Comparison of ENCODE assay signal across 17 cellular contexts in genomic region chr13:97440598-97440997, GRCh38. TPM values are rescaled to one million over a fixed set of nuclear protein-coding genes. Genes with fewer than 3 reads are reported as not detected.
DNase-seq lines count a peak whose midpoint lies in the region; FAIRE-seq and TF ChIP-seq lines count a peak whose summit lies in the region.
"Had no signal": no experiment of that assay in that cellular context is flagged by ENCODE, and none has a peak within 500 bp of the region (broad histone marks: within the 10 kb centered on the region; RNA-seq: fewer than 3 reads in every experiment).

No MANE protein-coding gene starts in this region.

- H2BK5ac ChIP-seq in mesenchymal stem cell (ENCODE audit: low read depth, low read length, poor library complexity, severe bottlenecking): no peak overlapping the region

- H2AFZ ChIP-seq in Loucy (ENCODE audit: low read length) (no peak overlapping the region), mesenchymal stem cell (ENCODE audit: low read depth, low read length) (no peak overlapping the region)

- H3K4ac ChIP-seq in mesenchymal stem cell (ENCODE audit: low read depth in 1 of 2, low read length in 2 of 2): no peak overlapping the region

- BruUV-seq in Calu3 (replicated peaks; lab: Mats Ljungman, UMichigan): no TSS peak

- FAIRE-seq in GM19239 (lab: Jason Lieb, UNC): peak; percentile 68
- FAIRE-seq: G401.6, RCC 7860 had no signal

- no peak overlapping the region for H3K27ac Mint-ChIP-seq in Calu3 (ENCODE audit: unreplicated experiment)
- H3K27ac Mint-ChIP-seq: CD8-positive, alpha-beta T cell had no signal

- H3K9me3 Mint-ChIP-seq in Calu3 (ENCODE audit: low read depth, unreplicated experiment): no peaks in the 10 kb centered on the region
- H3K9me3 Mint-ChIP-seq: CD8-positive, alpha-beta T cell had no signal

- no peaks in the 10 kb centered on the region for H3K4me1 Mint-ChIP-seq in Calu3 (ENCODE audit: low read depth, unreplicated experiment)

- H2BK15ac ChIP-seq in mesenchymal stem cell (ENCODE audit: low read depth, poor library complexity, severe bottlenecking): no peak overlapping the region

- H3K9me3 ChIP-seq in Loucy (ENCODE audit: insufficient read depth, low read depth, low read length) (no peaks in the 10 kb centered on the region), mesenchymal stem cell (ENCODE audit: control insufficient read depth, low read length) (no peaks in the 10 kb centered on the region), SJCRH30 (replicated peaks) (no peaks in the 10 kb centered on the region), tibial nerve (no peaks in the 10 kb centered on the region)

- CTCF ChIA-PET in Calu3 (lab: Charles Lee): no interaction called here

- WGBS in mesenchymal stem cell: 100% methylated on average over 1 of the region's 1 CpG
- 42 to 54% methylated on average over 1 of the region's 1 CpG for WGBS in tibial nerve, 2 donors

- H3K23ac ChIP-seq in mesenchymal stem cell (ENCODE audit: low read length in 2 of 2): no peak overlapping the region

- H3K9me2 ChIP-seq in Loucy (replicated peaks; ENCODE audit: low read depth, low read length): no peaks in the 10 kb centered on the region

- no peak overlapping the region for H3K4me3 Mint-ChIP-seq in Calu3 (ENCODE audit: low read depth, unreplicated experiment)
- H3K4me3 Mint-ChIP-seq: CD8-positive, alpha-beta T cell had no signal

- H3K27me3 ChIP-seq in Loucy (ENCODE audit: insufficient read depth, low read length, poor library complexity, severe bottlenecking) (no peaks in the 10 kb centered on the region), mesenchymal stem cell (ENCODE audit: control insufficient read depth in 1 of 2, insufficient read depth in 1 of 2, low read length in 2 of 2) (no peaks in the 10 kb centered on the region), SJCRH30 (no peaks in the 10 kb centered on the region), tibial nerve (no peaks in the 10 kb centered on the region)

- peaks cover 12% of the 10 kb centered on the region for H3K79me1 ChIP-seq in mesenchymal stem cell (replicated peaks; ENCODE audit: low read length, poor library complexity, severe bottlenecking)

- intact Hi-C loops in Calu3 (cut with micrococcal nuclease; ENCODE audit: unreplicated experiment): no loop called here

- peaks cover 29% of the 10 kb centered on the region for H4K20me1 ChIP-seq in Loucy (ENCODE audit: insufficient read depth, low read length, poor library complexity, severe bottlenecking)

- no peaks in the 10 kb centered on the region for H3K36me3 ChIP-seq in Loucy (ENCODE audit: insufficient read depth, low read length)
- H3K36me3 ChIP-seq in mesenchymal stem cell (ENCODE audit: control insufficient read depth in 1 of 2, insufficient read depth in 2 of 2, low read depth in 1 of 2, low read length in 2 of 2): peaks cover 0 to 19% of the 10 kb centered on the region in 2 experiments
- peaks cover 4% of the 10 kb centered on the region; the same call in 1 of the 2 replicates for H3K36me3 ChIP-seq in SJCRH30
- H3K36me3 ChIP-seq in tibial nerve: peaks cover 0 to 12% (median 0%) of the 10 kb centered on the region in 3 donors

- no peak for TF ChIP-seq CTCF in Loucy (conservative IDR thresholded peaks at IDR 0.05; ENCODE audit: low read length)
- TF ChIP-seq CTCF in choroid plexus epithelial cell (conservative IDR thresholded peaks at IDR 0.05; ENCODE audit: low read depth, low read length): no peak
- TF ChIP-seq CTCF in tibial nerve (IDR thresholded peaks at IDR 0.05): no peak
- TF ChIP-seq CTCF in Calu3 (IDR thresholded peaks at IDR 0.05; ENCODE audit: unreplicated experiment): no peak

- no peak overlapping the region for H2BK12ac ChIP-seq in mesenchymal stem cell (ENCODE audit: low read length in 2 of 2)

- H4K8ac ChIP-seq in mesenchymal stem cell (ENCODE audit: low read length): no peak overlapping the region

- H2AK5ac ChIP-seq in mesenchymal stem cell (ENCODE audit: low read length, severe bottlenecking): no peak overlapping the region

- no peaks in the 10 kb centered on the region for H3K27me3 Mint-ChIP-seq in Calu3 (ENCODE audit: unreplicated experiment)

- no peak overlapping the region for H3K18ac ChIP-seq in mesenchymal stem cell (ENCODE audit: low read depth in 1 of 2, low read length in 2 of 2)

- H3K27ac ChIP-seq in mesenchymal stem cell (ENCODE audit: low read length, poor library complexity, severe bottlenecking) (no peak overlapping the region), SJCRH30 (no peak overlapping the region), tibial nerve (no peak overlapping the region)

- no peaks in the 10 kb centered on the region for H3F3A ChIP-seq in Loucy (ENCODE audit: low read depth)

- H3K4me1 ChIP-seq in Loucy (ENCODE audit: insufficient read depth, low read length, poor library complexity, severe bottlenecking): peaks cover 52% of the 10 kb centered on the region
- H3K4me1 ChIP-seq in mesenchymal stem cell (ENCODE audit: control insufficient read depth, insufficient read depth, low read depth, low read length): no peaks in the 10 kb centered on the region
- H3K4me1 ChIP-seq in SJCRH30: no peaks in the 10 kb centered on the region
- H3K4me1 ChIP-seq in tibial nerve: peaks cover 0 to 70% (median 14%) of the 10 kb centered on the region in 4 donors

- H3K4me3 ChIP-seq in Loucy (ENCODE audit: low read length, poor library complexity, severe bottlenecking): peak overlapping the region; percentile 50
- H3K4me3 ChIP-seq in choroid plexus epithelial cell (ENCODE audit: low read depth, low read length): no peak overlapping the region
- no peak overlapping the region for H3K4me3 ChIP-seq in mesenchymal stem cell (ENCODE audit: insufficient read depth in 1 of 2, low read depth in 1 of 2, low read length in 2 of 2)
- no peak overlapping the region for H3K4me3 ChIP-seq in SJCRH30
- no peak overlapping the region for H3K4me3 ChIP-seq in tibial nerve

- peaks cover 56% of the 10 kb centered on the region for H3K79me2 ChIP-seq in Loucy (ENCODE audit: insufficient read depth, low read length)

- H3K4me2 ChIP-seq in Loucy (ENCODE audit: low read depth, low read length, poor library complexity, severe bottlenecking): peak overlapping the region; percentile 97
- no peak overlapping the region for H3K4me2 ChIP-seq in mesenchymal stem cell (ENCODE audit: low read length, poor library complexity, severe bottlenecking)

- no peak overlapping the region for H4K91ac ChIP-seq in mesenchymal stem cell (ENCODE audit: low read length)

- H3K36me3 Mint-ChIP-seq in Calu3 (ENCODE audit: insufficient read depth, unreplicated experiment): no peaks in the 10 kb centered on the region

- TF ChIP-seq EP300 in tibial nerve (IDR thresholded peaks at IDR 0.05): no peak

- DNase-seq in GM19239 (ENCODE audit: insufficient read length, low spot score): no peak
- peak; percentile 38 for DNase-seq in choroid plexus epithelial cell (ENCODE audit: low read depth)
- peak; percentile 20 for DNase-seq in mesenchymal stem cell
- DNase-seq in SJCRH30: no peak
- DNase-seq in tibial nerve (ENCODE audit: low spot score in 2 of 2): no peak
- no peak for DNase-seq in Calu3
- DNase-seq: CD8-positive, alpha-beta T cell; DND-41; MV-4-11; NCI-H1417; NCI-H187 treated with DMSO at 0.1 percent for 48 hours; NCI-H446; NCI-H69; SHP77 had no signal

- no peak overlapping the region for H3K14ac ChIP-seq in mesenchymal stem cell (ENCODE audit: low read length in 2 of 2)

- no peak for TF ChIP-seq POLR2A in tibial nerve (IDR thresholded peaks at IDR 0.05)

- H2BK120ac ChIP-seq in mesenchymal stem cell (ENCODE audit: low read depth, low read length): no peak overlapping the region

- no peak overlapping the region for H3K9ac ChIP-seq in Loucy (ENCODE audit: low read depth, low read length, poor library complexity, severe bottlenecking)
- H3K9ac ChIP-seq in mesenchymal stem cell (ENCODE audit: low read length): no peak overlapping the region

RNA-seq across cellular contexts. Expression of gene RAP2A, which starts 6.6 kb away (rescaled TPM):
- 15.2 TPM for polyA plus RNA-seq in mesenchymal stem cell (2013, experiment 1 of 2)
- polyA plus RNA-seq in mesenchymal stem cell (2013, experiment 2 of 2): 15.4 TPM
- 26.8 and 28.9 TPM in 2 replicates for total RNA-seq in SJCRH30 (2014; rRNA removed; shearing (Covaris generic))
- total RNA-seq in tibial nerve: 10 to 100 TPM; 32.4 to 45.7 (median 33.5) TPM
- 6.4 and 7.7 TPM in 2 replicates for total RNA-seq in Calu3 (2022)

Comparison
In these comparisons a context has a peak if more than half of its experiments do, and no peak if none do; other contexts are left out.
1. DNase-seq: peak in choroid plexus epithelial cell (single experiment) and mesenchymal stem cell (single experiment); none in GM19239 (single experiment), SJCRH30 (0 of 2), tibial nerve (0 of 2) and Calu3 (single experiment).